In genomic region chr6:134683783-134684765, GRCh38 we compare ENCODE assay signal across 25 cellular contexts.
A peak's percentile ranks its signal among the peaks of the same experiment; 100 is the strongest.
DNase-seq lines count a peak whose midpoint lies in the region; ATAC-seq, FAIRE-seq and TF ChIP-seq lines count a peak whose summit lies in the region.
"Had no signal": no experiment of that assay in that cellular context is flagged by ENCODE, and none has a peak within 500 bp of the region (broad histone marks: within the 10 kb centered on the region; RNA-seq: fewer than 3 reads in every experiment).

No MANE protein-coding gene starts in this region.

- no peak overlapping the region for H3K27ac Mint-ChIP-seq in stimulated activated effector memory CD8-positive, alpha-beta T cell treated with anti-CD3 and anti-CD28 coated beads, Interleukin-12 subunit alpha, Interleukin-12 subunit beta, amount 100 ng/mL, for 72 hours
- H3K27ac Mint-ChIP-seq: activated B cell treated with CpG ODN at 0.5 μM for 24 hours; activated CD4-positive, alpha-beta memory T cell treated with anti-CD3 and anti-CD28 coated beads for 36 hours; activated T-cell treated with anti-CD3 and anti-CD28 coated beads, Interleukin-2, amount 50 U/mL, for 24 hours; brain; neural progenitor cell had no signal

- H3K27ac ChIP-seq in kidney (ENCODE audit: low read depth in 2 of 2, low read length in 2 of 2), result no peak overlapping the region
- H3K27ac ChIP-seq: KMS-11, left lung, neural progenitor cell, spleen had no signal

- DNase-seq in CD1c-positive myeloid dendritic cell (ENCODE audit: extremely low spot score) (peak; percentile 50), M059J (ENCODE audit: low read depth) (peak; percentile 74), bronchial epithelial cell (ENCODE audit: low read depth) (peak; percentile 49), kidney (no peak), cerebellar nuclear complex (lab: John Stamatoyannopoulos, UW) (no peak), T-helper 1 cell (no peak), H7 (no peak)
- DNase-seq in stimulated activated effector memory CD8-positive, alpha-beta T cell treated with anti-CD3 and anti-CD28 coated beads, Interleukin-12 subunit alpha, Interleukin-12 subunit beta, amount 100 ng/mL, for 72 hours (ENCODE audit: low spot score in 2 of 2), result no peak
- DNase-seq: activated B cell treated with CpG ODN at 0.5 μM for 24 hours; activated CD4-positive, alpha-beta memory T cell treated with anti-CD3 and anti-CD28 coated beads for 36 hours; activated naive CD4-positive, alpha-beta T cell treated with anti-CD3 and anti-CD28 coated beads, Interleukin-2, amount 50 U/mL, for 16 hours; activated T-cell treated with anti-CD3 and anti-CD28 coated beads, Interleukin-2, amount 50 U/mL, for 24 hours; dermis blood vessel endothelial cell; glutamatergic neuron; left lung; NCI-H1092; NCI-H2081 treated with DMSO at 0.1 percent for 48 hours; NCI-H510A; SHP77; spleen; stimulated activated CD8-positive, alpha-beta memory T cell treated with anti-CD3 and anti-CD28 coated beads, Interleukin-4, amount 100 ng/mL, for 48 hours; T-helper 2 cell had no signal

- intact Hi-C loops in kidney (cut with DNase I), result no loop called here

- H3K4me3 Mint-ChIP-seq in stimulated activated effector memory CD8-positive, alpha-beta T cell treated with anti-CD3 and anti-CD28 coated beads, Interleukin-12 subunit alpha, Interleukin-12 subunit beta, amount 100 ng/mL, for 72 hours, result no peak overlapping the region
- H3K4me3 Mint-ChIP-seq: activated B cell treated with CpG ODN at 0.5 μM for 24 hours; activated CD4-positive, alpha-beta memory T cell treated with anti-CD3 and anti-CD28 coated beads for 36 hours; activated T-cell treated with anti-CD3 and anti-CD28 coated beads, Interleukin-2, amount 50 U/mL, for 24 hours; brain; neural progenitor cell had no signal

- FAIRE-seq in bronchial epithelial cell (lab: Jason Lieb, UNC) (no peak), kidney (lab: Jason Lieb, UNC) (peak; percentile 87)

- H3K4me1 ChIP-seq in kidney (ENCODE audit: control insufficient read depth in 1 of 2, insufficient read depth in 1 of 2, low read depth in 1 of 2, low read length in 2 of 2), result peaks cover 0 to 6% of the 10 kb centered on the region in 2 donors
- H3K4me1 ChIP-seq: neural progenitor cell, spleen had no signal

- H3K9ac ChIP-seq in kidney (ENCODE audit: low read length in 2 of 2), result no peak overlapping the region
- H3K9ac ChIP-seq: KMS-11, neural progenitor cell had no signal

- H3K4me3 ChIP-seq in bronchial epithelial cell (ENCODE audit: low read depth, low read length) (no peak overlapping the region), kidney (ENCODE audit: low read length in 2 of 2) (no peak overlapping the region), H7 (ENCODE audit: insufficient read depth, low read depth, low read length) (no peak overlapping the region)
- H3K4me3 ChIP-seq: left lung, neural progenitor cell, spleen had no signal

- ATAC-seq in stimulated activated effector memory CD8-positive, alpha-beta T cell treated with anti-CD3 and anti-CD28 coated beads, Interleukin-12 subunit alpha, Interleukin-12 subunit beta, amount 100 ng/mL, for 72 hours, result no peak
- ATAC-seq: left lung had no signal

- no peaks in the 10 kb centered on the region for H3K36me3 Mint-ChIP-seq in stimulated activated effector memory CD8-positive, alpha-beta T cell treated with anti-CD3 and anti-CD28 coated beads, Interleukin-12 subunit alpha, Interleukin-12 subunit beta, amount 100 ng/mL, for 72 hours
- H3K36me3 Mint-ChIP-seq: activated CD4-positive, alpha-beta memory T cell treated with anti-CD3 and anti-CD28 coated beads for 36 hours; brain; neural progenitor cell had no signal

- H3K9me3 Mint-ChIP-seq in stimulated activated effector memory CD8-positive, alpha-beta T cell treated with anti-CD3 and anti-CD28 coated beads, Interleukin-12 subunit alpha, Interleukin-12 subunit beta, amount 100 ng/mL, for 72 hours, result no peaks in the 10 kb centered on the region
- H3K9me3 Mint-ChIP-seq: activated B cell treated with CpG ODN at 0.5 μM for 24 hours; activated CD4-positive, alpha-beta memory T cell treated with anti-CD3 and anti-CD28 coated beads for 36 hours; activated T-cell treated with anti-CD3 and anti-CD28 coated beads, Interleukin-2, amount 50 U/mL, for 24 hours; brain; neural progenitor cell had no signal

- H3K9me3 ChIP-seq in kidney (ENCODE audit: control insufficient read depth in 1 of 2, low read length in 2 of 2), result no peaks in the 10 kb centered on the region
- H3K9me3 ChIP-seq: left lung, spleen had no signal

- peaks cover 3% of the 10 kb centered on the region for H3K27me3 ChIP-seq in bronchial epithelial cell (ENCODE audit: control insufficient read depth, insufficient read depth, low read length)
- H3K27me3 ChIP-seq in H7 (ENCODE audit: control insufficient read depth, insufficient read depth, low read length), result no peaks in the 10 kb centered on the region
- H3K27me3 ChIP-seq: left lung, neural progenitor cell had no signal

- H3K36me3 ChIP-seq in bronchial epithelial cell (ENCODE audit: control insufficient read depth, insufficient read depth, low read length) (no peaks in the 10 kb centered on the region), kidney (ENCODE audit: control insufficient read depth in 1 of 2, insufficient read depth in 2 of 2, low read length in 2 of 2) (no peaks in the 10 kb centered on the region), H7 (replicated peaks; ENCODE audit: control insufficient read depth, insufficient read depth, low read length) (no peaks in the 10 kb centered on the region)
- H3K36me3 ChIP-seq: left lung, neural progenitor cell, spleen had no signal

- no peaks in the 10 kb centered on the region for H3K4me1 Mint-ChIP-seq in stimulated activated effector memory CD8-positive, alpha-beta T cell treated with anti-CD3 and anti-CD28 coated beads, Interleukin-12 subunit alpha, Interleukin-12 subunit beta, amount 100 ng/mL, for 72 hours
- H3K4me1 Mint-ChIP-seq: activated B cell treated with CpG ODN at 0.5 μM for 24 hours had no signal

- TF ChIP-seq CTCF in bronchial epithelial cell (IDR thresholded peaks at IDR 0.05; ENCODE audit: insufficient read depth, low read length, severe bottlenecking), result no peak
- no peak for TF ChIP-seq CTCF in kidney (IDR thresholded peaks at IDR 0.05; ENCODE audit: borderline replicate concordance, extremely low read depth, insufficient read depth)

Comparison
In these comparisons a context has a peak if more than half of its experiments do, and no peak if none do; other contexts are left out.
1. DNase-seq: peak in CD1c-positive myeloid dendritic cell (single experiment), M059J (single experiment) and bronchial epithelial cell (single experiment); none in kidney (single experiment), cerebellar nuclear complex (0 of 2), stimulated activated effector memory CD8-positive, alpha-beta T cell treated with anti-CD3 and anti-CD28 coated beads, Interleukin-12 subunit alpha, Interleukin-12 subunit beta, amount 100 ng/mL, for 72 hours (0 of 2), T-helper 1 cell (0 of 5) and H7 (single experiment).